8 cellular contexts compared by ENCODE assay signal in genomic region chr10:11017575-11018425, GRCh38. TPM values are rescaled to one million over a fixed set of nuclear protein-coding genes. Genes with fewer than 3 reads are reported as not detected.
DNase-seq lines count a peak whose midpoint lies in the region; ATAC-seq and TF ChIP-seq lines count a peak whose summit lies in the region.

CELF2 (plus strand) TSS chr10:11017872; CDS start chr10:11018090, 218 bp downstream.

- H3K4me1 Mint-ChIP-seq in activated CD4-positive, alpha-beta memory T cell treated with anti-CD3 and anti-CD28 coated beads for 36 hours (ENCODE audit: low read depth) = peaks cover 16% of the 10 kb centered on the region

- peak within 1 kb of the TSS; percentile 40 for H3K27ac ChIP-seq in KMS-11
- no peak within 1 kb of the TSS for H3K27ac ChIP-seq in effector memory CD4-positive, alpha-beta T cell (ENCODE audit: insufficient read depth, low read length, poor library complexity, severe bottlenecking)
- H3K27ac ChIP-seq in mesendoderm (ENCODE audit: low read depth, low read length) = peak within 1 kb of the TSS; percentile 93

- POLR2A ChIA-PET in activated CD4-positive, alpha-beta memory T cell treated with anti-CD3 and anti-CD28 coated beads for 36 hours (lab: Charles Lee) = interaction anchor here (0.7 to 1.2 kb wide), 3 partner anchors 11 to 221 kb away, joined by 3 to 5 read pairs (median 3); no protein-coding TSS in a partner anchor

- no peak within 1 kb of the TSS for H4K5ac ChIP-seq in mesendoderm (ENCODE audit: low read length)

- H3K9me3 Mint-ChIP-seq in activated CD4-positive, alpha-beta memory T cell treated with anti-CD3 and anti-CD28 coated beads for 36 hours = no peaks in the 10 kb centered on the region

- H3K4me3 Mint-ChIP-seq in activated CD4-positive, alpha-beta memory T cell treated with anti-CD3 and anti-CD28 coated beads for 36 hours = peak within 1 kb of the TSS; percentile 73

- peaks cover 73% of the 10 kb centered on the region for H3K27me3 Mint-ChIP-seq in activated CD4-positive, alpha-beta memory T cell treated with anti-CD3 and anti-CD28 coated beads for 36 hours

- no peak within 1 kb of the TSS for H2BK15ac ChIP-seq in mesendoderm (replicated peaks; ENCODE audit: low read depth)

- no peaks in the 10 kb centered on the region for H3K36me3 Mint-ChIP-seq in activated CD4-positive, alpha-beta memory T cell treated with anti-CD3 and anti-CD28 coated beads for 36 hours

- H3K79me2 ChIP-seq in KMS-11 (ENCODE audit: insufficient read depth, low read depth) (no peaks in the 10 kb centered on the region), mesendoderm (ENCODE audit: control insufficient read depth, insufficient read depth, low read length) (no peaks in the 10 kb centered on the region)

- peak within 1 kb of the TSS; percentile 69 for H3K9ac ChIP-seq in KMS-11
- H3K9ac ChIP-seq in mesendoderm (ENCODE audit: low read length) = peak within 1 kb of the TSS; percentile 71

- ATAC-seq in GM21447 (IDR thresholded peaks at IDR 0.05; ENCODE audit: unreplicated experiment) = peak; percentile 74

- H3K4me2 ChIP-seq in KMS-11 (peak within 1 kb of the TSS; percentile 55), mesendoderm (ENCODE audit: low read length) (peak within 1 kb of the TSS; percentile 56)

- no peak for TF ChIP-seq CTCF in KMS-11 (conservative IDR thresholded peaks at IDR 0.05; ENCODE audit: low read depth, low read length)

- no peak within 1 kb of the TSS for H3K27ac Mint-ChIP-seq in activated CD4-positive, alpha-beta memory T cell treated with anti-CD3 and anti-CD28 coated beads for 36 hours

- H4K20me1 ChIP-seq in KMS-11 (ENCODE audit: insufficient read depth) = no peaks in the 10 kb centered on the region

- peak within 1 kb of the TSS; percentile 63 for H3K4ac ChIP-seq in mesendoderm (ENCODE audit: low read depth, low read length)

- H3K36me3 ChIP-seq in KMS-11 (ENCODE audit: insufficient read depth) = no peaks in the 10 kb centered on the region
- H3K36me3 ChIP-seq in effector memory CD4-positive, alpha-beta T cell (ENCODE audit: control insufficient read depth, insufficient read depth, low read length) = no peaks in the 10 kb centered on the region
- no peaks in the 10 kb centered on the region for H3K36me3 ChIP-seq in mesendoderm (ENCODE audit: control insufficient read depth, insufficient read depth, low read length)

- H3K18ac ChIP-seq in mesendoderm (ENCODE audit: low read length) = peak within 1 kb of the TSS; percentile 97

- intact Hi-C loops in activated CD4-positive, alpha-beta memory T cell treated with anti-CD3 and anti-CD28 coated beads for 36 hours (cut with micrococcal nuclease) = no loop called here

- CTCF ChIA-PET in activated CD4-positive, alpha-beta memory T cell treated with anti-CD3 and anti-CD28 coated beads for 36 hours (lab: Charles Lee) = interaction anchor here (1.2 to 1.9 kb wide), 2 partner anchors 16 to 18 kb away, joined by 3 to 5 read pairs; no protein-coding TSS in a partner anchor

- H3K56ac ChIP-seq in mesendoderm (ENCODE audit: low read length) = peak within 1 kb of the TSS; percentile 87

- H3K9me3 ChIP-seq in effector memory CD4-positive, alpha-beta T cell (ENCODE audit: control insufficient read depth, low read length) = no peaks in the 10 kb centered on the region

- no peak within 1 kb of the TSS for H2BK5ac ChIP-seq in mesendoderm (ENCODE audit: low read length)

- peak within 1 kb of the TSS; percentile 93 for H2AFZ ChIP-seq in KMS-11 (ENCODE audit: low read depth)

- H3K4me3 ChIP-seq in KMS-11 (IDR thresholded peaks at IDR 0.05; ENCODE audit: insufficient read depth, low read depth, low read length) = no peak within 1 kb of the TSS
- peak within 1 kb of the TSS; percentile 49 for H3K4me3 ChIP-seq in effector memory CD4-positive, alpha-beta T cell (ENCODE audit: insufficient read depth, low read depth, low read length, poor library complexity, severe bottlenecking)
- H3K4me3 ChIP-seq in mesendoderm (ENCODE audit: low read length) = peak within 1 kb of the TSS; percentile 39

- H3K4me1 ChIP-seq in KMS-11 (ENCODE audit: low read depth, poor library complexity, severe bottlenecking) (peaks cover 14% of the 10 kb centered on the region), mesendoderm (ENCODE audit: control insufficient read depth, low read depth, low read length) (peaks cover 4% of the 10 kb centered on the region)
- peaks cover 3% of the 10 kb centered on the region for H3K4me1 ChIP-seq in effector memory CD4-positive, alpha-beta T cell (ENCODE audit: control insufficient read depth, insufficient read depth, low read length, poor library complexity, severe bottlenecking)

- H4K8ac ChIP-seq in mesendoderm (ENCODE audit: low read depth, low read length) = peak within 1 kb of the TSS; percentile 70

- WGBS in mesendoderm (ENCODE audit: extremely low coverage, insufficient coverage, low lambda C conversion rate) = no CpG with 5 or more reads among the region's 132 CpGs

- H3K79me1 ChIP-seq in mesendoderm (ENCODE audit: low read length) = no peaks in the 10 kb centered on the region

- H3K27me3 ChIP-seq in KMS-11 (ENCODE audit: insufficient read depth, low read depth) (no peaks in the 10 kb centered on the region), mesendoderm (ENCODE audit: insufficient read depth, low read length, poor library complexity) (peaks cover 2% of the 10 kb centered on the region)
- H3K27me3 ChIP-seq in effector memory CD4-positive, alpha-beta T cell (replicated peaks; ENCODE audit: control insufficient read depth, insufficient read depth, low read length, poor library complexity, severe bottlenecking) = peaks cover 48% of the 10 kb centered on the region

- DNase-seq in D341Med (ENCODE audit: low spot score) = peak; percentile 84
- DNase-seq in activated CD4-positive, alpha-beta memory T cell treated with anti-CD3 and anti-CD28 coated beads for 36 hours = peak; percentile 54
- DNase-seq in effector memory CD4-positive, alpha-beta T cell = peak; percentile 22 to 29 (median 23)
- peak; percentile 81 for DNase-seq in mesendoderm
- peak; percentile 24 to 41 for DNase-seq in stimulated activated CD8-positive, alpha-beta memory T cell treated with anti-CD3 and anti-CD28 coated beads, Interleukin-15, amount 100 ng/mL, for 48 hours (ENCODE audit: low read depth in 2 of 2)
- no peak for DNase-seq in dedifferentiated amniotic fluid mesenchymal stem cell (ENCODE audit: extremely low spot score)

- no peak within 1 kb of the TSS for H3K23ac ChIP-seq in mesendoderm (ENCODE audit: low read length)

- H2BK120ac ChIP-seq in mesendoderm (ENCODE audit: low read depth, low read length) = peak within 1 kb of the TSS; percentile 62

- no peak within 1 kb of the TSS for H2AK5ac ChIP-seq in mesendoderm (ENCODE audit: low read length)

RNA-seq across cellular contexts. Expression of gene CELF2, which starts in this region (rescaled TPM):
- total RNA-seq in activated CD4-positive, alpha-beta memory T cell treated with anti-CD3 and anti-CD28 coated beads for 36 hours = 100 to 1,000 TPM; 109 to 113 TPM
- 9.2 TPM for polyA plus RNA-seq in mesendoderm (2013, experiment 1 of 2)
- 9.4 TPM for polyA plus RNA-seq in mesendoderm (2013, experiment 2 of 2)
